9 cellular contexts compared by ENCODE assay signal in the genomic region with DNA sequence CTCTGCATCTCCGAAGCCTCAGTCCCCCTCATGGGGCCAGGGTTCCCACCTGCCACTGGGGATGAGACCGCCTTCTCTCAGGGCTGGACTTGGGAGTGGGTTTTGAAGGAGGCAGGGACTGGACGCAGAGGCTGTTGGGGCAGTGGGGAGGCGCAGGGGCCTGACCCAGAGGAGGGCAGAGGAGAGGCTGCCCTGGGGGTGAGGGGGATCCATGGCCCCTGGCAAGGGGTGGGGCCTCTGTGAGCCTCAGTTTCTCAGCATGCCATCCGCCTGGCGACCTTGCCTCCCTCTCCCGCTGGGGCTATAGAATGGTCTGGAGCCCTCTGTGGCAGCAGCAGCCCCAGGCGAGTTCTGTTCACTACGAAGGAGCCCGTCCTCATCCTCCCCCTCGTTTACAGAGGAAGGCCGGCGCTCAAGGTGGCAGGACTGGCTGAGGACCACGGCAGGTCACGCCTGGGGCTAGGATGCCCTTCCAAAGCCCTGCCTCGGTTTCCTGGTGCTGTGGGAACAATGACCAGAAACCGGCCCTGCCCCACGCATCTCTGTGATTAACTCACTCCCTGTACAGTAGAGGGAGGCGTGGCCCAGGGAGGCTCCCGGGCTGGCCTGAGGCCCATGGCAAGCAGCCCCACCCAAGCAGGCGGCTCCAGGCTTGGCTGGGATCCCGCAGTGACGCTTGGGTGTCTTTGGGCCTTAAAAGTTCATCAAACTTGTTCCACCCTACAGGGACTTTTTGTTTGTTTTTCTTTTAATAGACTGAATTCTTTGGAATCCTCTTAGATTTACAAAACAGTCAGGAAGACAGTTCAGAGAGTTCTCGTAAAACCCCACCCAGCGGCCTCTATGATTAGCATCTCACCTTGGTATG. TPM values are rescaled to one million over a fixed set of nuclear protein-coding genes. Genes with fewer than 3 reads are reported as not detected.
DNase-seq lines count a peak whose midpoint lies in the region; ATAC-seq and TF ChIP-seq lines count a peak whose summit lies in the region.
"Had no signal": no experiment of that assay in that cellular context is flagged by ENCODE, and none has a peak within 500 bp of the region (broad histone marks: within the 10 kb centered on the region; RNA-seq: fewer than 3 reads in every experiment).

No MANE protein-coding gene starts in this region.

- no peaks in the 10 kb centered on the region for H3K9me2 ChIP-seq in GM23338 (ENCODE audit: insufficient read depth)

- H3F3A ChIP-seq in GM23338 (replicated peaks; ENCODE audit: low read depth) = peaks cover 7% of the 10 kb centered on the region; the same call in 1 of the 2 replicates

- H3K9me3 ChIP-seq in sigmoid colon = no peaks in the 10 kb centered on the region

- no peak overlapping the region for H2AFZ ChIP-seq in GM23338

- H3K36me3 ChIP-seq in GM23338 (ENCODE audit: insufficient read depth) (no peaks in the 10 kb centered on the region), sigmoid colon (no peaks in the 10 kb centered on the region)

- H3K27me3 ChIP-seq in GM23338 (ENCODE audit: insufficient read depth) = no peaks in the 10 kb centered on the region
- peaks cover 0 to 5% (median 0%) of the 10 kb centered on the region in 3 donors for H3K27me3 ChIP-seq in sigmoid colon

- H3K4me3 Mint-ChIP-seq in GM23338 = no peak overlapping the region

- no peaks in the 10 kb centered on the region for H3K79me2 ChIP-seq in GM23338 (replicated peaks; ENCODE audit: insufficient read depth)

- no peak for TF ChIP-seq CTCF in GM23338 (conservative IDR thresholded peaks at IDR 0.05; ENCODE audit: low read depth in 2 of 2)
- no peak for TF ChIP-seq CTCF in sigmoid colon (IDR thresholded peaks at IDR 0.05)

- no peaks in the 10 kb centered on the region; the same call in 2 of the 3 replicates for H3K4me1 Mint-ChIP-seq in GM23338

- 23 to 70% methylated on average over 25 of the region's 25 CpGs for WGBS in sigmoid colon, 2 donors

- TF ChIP-seq POLR2A in sigmoid colon (IDR thresholded peaks at IDR 0.05) = no peak

- no peaks in the 10 kb centered on the region for H3K36me3 Mint-ChIP-seq in GM23338 (ENCODE audit: low read depth)
- H3K36me3 Mint-ChIP-seq in activated naive CD4-positive, alpha-beta T cell treated with anti-CD3 and anti-CD28 coated beads, Interleukin-2, amount 50 U/mL, for 72 hours = no peaks in the 10 kb centered on the region
- H3K36me3 Mint-ChIP-seq: naive B cell had no signal

- peak; percentile 38; the same call in 2 of the 3 replicates for ATAC-seq in GM23338
- ATAC-seq in activated naive CD4-positive, alpha-beta T cell treated with anti-CD3 and anti-CD28 coated beads, Interleukin-2, amount 50 U/mL, for 72 hours = no peak

- H3K4me3 ChIP-seq in GM23338 (no peak overlapping the region), sigmoid colon (no peak overlapping the region)

- H3K4me2 ChIP-seq in GM23338 = no peak overlapping the region

- H3K27ac ChIP-seq in GM23338 (ENCODE audit: low read depth) (no peak overlapping the region), sigmoid colon (peak overlapping the region in 1 of 4 donors; percentile 18), caudate nucleus (ENCODE audit: low read depth, low read length) (no peak overlapping the region)

- H3K4me1 ChIP-seq in GM23338 (ENCODE audit: insufficient read depth) = no peaks in the 10 kb centered on the region
- H3K4me1 ChIP-seq in sigmoid colon = peaks cover 0 to 6% (median 0%) of the 10 kb centered on the region in 4 donors

- intact Hi-C loops in sigmoid colon (cut with DNase I) = no loop called here

- no peak overlapping the region for H3K27ac Mint-ChIP-seq in GM23338
- no peak overlapping the region for H3K27ac Mint-ChIP-seq in activated naive CD4-positive, alpha-beta T cell treated with anti-CD3 and anti-CD28 coated beads, Interleukin-2, amount 50 U/mL, for 72 hours

- H3K9me3 Mint-ChIP-seq in GM23338 = no peaks in the 10 kb centered on the region
- H3K9me3 Mint-ChIP-seq in activated naive CD4-positive, alpha-beta T cell treated with anti-CD3 and anti-CD28 coated beads, Interleukin-2, amount 50 U/mL, for 72 hours = no peaks in the 10 kb centered on the region
- H3K9me3 Mint-ChIP-seq: naive B cell had no signal

- TF ChIP-seq EP300 in sigmoid colon (IDR thresholded peaks at IDR 0.05) = no peak

- no peak for DNase-seq in GM23338 (ENCODE audit: low spot score)
- peak; percentile 64 for DNase-seq in RPMI8226
- DNase-seq in glomerular visceral epithelial cell (ENCODE audit: extremely low spot score) = peak; percentile 27
- DNase-seq in sigmoid colon = peak; percentile 78
- DNase-seq in NCI-H2227 treated with DMSO at 0.1 percent for 48 hours (lab: John Stamatoyannopoulos, UW) = no peak
- DNase-seq in activated naive CD4-positive, alpha-beta T cell treated with anti-CD3 and anti-CD28 coated beads, Interleukin-2, amount 50 U/mL, for 72 hours (ENCODE audit: low spot score in 2 of 2) = no peak
- DNase-seq in DMS53 treated with DMSO at 0.1 percent for 48 hours (lab: John Stamatoyannopoulos, UW; ENCODE audit: unreplicated experiment) = no peak
- no peak for DNase-seq in caudate nucleus (lab: John Stamatoyannopoulos, UW)
- DNase-seq: naive B cell had no signal

- H3K27me3 Mint-ChIP-seq in GM23338 (ENCODE audit: insufficient read depth, low read depth, poor library complexity) = peaks cover 5% of the 10 kb centered on the region

- no peaks in the 10 kb centered on the region for H4K20me1 ChIP-seq in GM23338 (replicated peaks; ENCODE audit: insufficient read depth)

TF ChIP-seq in GM23338, 12 proteins besides CTCF, POLR2A, EP300 and RAD21 (continues in another document):
- no peak for TF ChIP-seq EZH2 (IDR thresholded peaks at IDR 0.05; ENCODE audit: low read depth, unreplicated experiment)
- no peak for TF ChIP-seq STAT1 (IDR thresholded peaks at IDR 0.05; ENCODE audit: unreplicated experiment)
- TF ChIP-seq ZNF114 (CRISPR knock-in tag; IDR thresholded peaks at IDR 0.05) = no peak
- TF ChIP-seq ZNF331 (CRISPR knock-in tag; IDR thresholded peaks at IDR 0.05; ENCODE audit: low read depth) = no peak
- TF ChIP-seq, protein P1, sequence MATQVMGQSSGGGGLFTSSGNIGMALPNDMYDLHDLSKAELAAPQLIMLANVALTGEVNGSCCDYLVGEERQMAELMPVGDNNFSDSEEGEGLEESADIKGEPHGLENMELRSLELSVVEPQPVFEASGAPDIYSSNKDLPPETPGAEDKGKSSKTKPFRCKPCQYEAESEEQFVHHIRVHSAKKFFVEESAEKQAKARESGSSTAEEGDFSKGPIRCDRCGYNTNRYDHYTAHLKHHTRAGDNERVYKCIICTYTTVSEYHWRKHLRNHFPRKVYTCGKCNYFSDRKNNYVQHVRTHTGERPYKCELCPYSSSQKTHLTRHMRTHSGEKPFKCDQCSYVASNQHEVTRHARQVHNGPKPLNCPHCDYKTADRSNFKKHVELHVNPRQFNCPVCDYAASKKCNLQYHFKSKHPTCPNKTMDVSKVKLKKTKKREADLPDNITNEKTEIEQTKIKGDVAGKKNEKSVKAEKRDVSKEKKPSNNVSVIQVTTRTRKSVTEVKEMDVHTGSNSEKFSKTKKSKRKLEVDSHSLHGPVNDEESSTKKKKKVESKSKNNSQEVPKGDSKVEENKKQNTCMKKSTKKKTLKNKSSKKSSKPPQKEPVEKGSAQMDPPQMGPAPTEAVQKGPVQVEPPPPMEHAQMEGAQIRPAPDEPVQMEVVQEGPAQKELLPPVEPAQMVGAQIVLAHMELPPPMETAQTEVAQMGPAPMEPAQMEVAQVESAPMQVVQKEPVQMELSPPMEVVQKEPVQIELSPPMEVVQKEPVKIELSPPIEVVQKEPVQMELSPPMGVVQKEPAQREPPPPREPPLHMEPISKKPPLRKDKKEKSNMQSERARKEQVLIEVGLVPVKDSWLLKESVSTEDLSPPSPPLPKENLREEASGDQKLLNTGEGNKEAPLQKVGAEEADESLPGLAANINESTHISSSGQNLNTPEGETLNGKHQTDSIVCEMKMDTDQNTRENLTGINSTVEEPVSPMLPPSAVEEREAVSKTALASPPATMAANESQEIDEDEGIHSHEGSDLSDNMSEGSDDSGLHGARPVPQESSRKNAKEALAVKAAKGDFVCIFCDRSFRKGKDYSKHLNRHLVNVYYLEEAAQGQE (IDR thresholded peaks at IDR 0.05; ENCODE audit: unreplicated experiment) = no peak
- no peak for TF ChIP-seq CREB1 (CRISPR knock-in tag; IDR thresholded peaks at IDR 0.05; ENCODE audit: low read depth)
- TF ChIP-seq EZH2phosphoT487 (IDR thresholded peaks at IDR 0.05; ENCODE audit: unreplicated experiment) = no peak
- TF ChIP-seq NANOG (IDR thresholded peaks at IDR 0.05; ENCODE audit: borderline replicate concordance) = no peak
- TF ChIP-seq, protein P2, sequence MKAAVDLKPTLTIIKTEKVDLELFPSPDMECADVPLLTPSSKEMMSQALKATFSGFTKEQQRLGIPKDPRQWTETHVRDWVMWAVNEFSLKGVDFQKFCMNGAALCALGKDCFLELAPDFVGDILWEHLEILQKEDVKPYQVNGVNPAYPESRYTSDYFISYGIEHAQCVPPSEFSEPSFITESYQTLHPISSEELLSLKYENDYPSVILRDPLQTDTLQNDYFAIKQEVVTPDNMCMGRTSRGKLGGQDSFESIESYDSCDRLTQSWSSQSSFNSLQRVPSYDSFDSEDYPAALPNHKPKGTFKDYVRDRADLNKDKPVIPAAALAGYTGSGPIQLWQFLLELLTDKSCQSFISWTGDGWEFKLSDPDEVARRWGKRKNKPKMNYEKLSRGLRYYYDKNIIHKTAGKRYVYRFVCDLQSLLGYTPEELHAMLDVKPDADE (IDR thresholded peaks at IDR 0.05) = no peak

RNA-seq across cellular contexts. Expression of a gene that starts 16.0 kb away (rescaled TPM):
- total RNA-seq in GM23338 (2014; rRNA removed; shearing (Covaris generic)) = 0.07 TPM in 1 of 2 replicates, not detected in the other
- not detected in 2 replicates for polyA plus RNA-seq in GM23338 (2016; fragmentation: Nextera tagmentation; extraction: Ambion mirVana)
- 10 to 100 TPM in 1 of 4 donors, 1 to 10 TPM in 3; 6.4 to 24.4 (median 8.3) TPM for total RNA-seq in sigmoid colon
- polyA plus RNA-seq in sigmoid colon = 10 to 100 TPM in 1 of 3 donors, 1 to 10 TPM in 2; 3.0 to 14.2 (median 3.7) TPM
- 10 to 100 TPM; 12.2 to 22.2 TPM for total RNA-seq in activated naive CD4-positive, alpha-beta T cell treated with anti-CD3 and anti-CD28 coated beads, Interleukin-2, amount 50 U/mL, for 72 hours

RNA-seq across cellular contexts. Expression of a gene that starts 24.5 kb away (rescaled TPM):
- 1.0 and 4.3 TPM in 2 replicates for total RNA-seq in GM23338 (2014; rRNA removed; shearing (Covaris generic))
- polyA plus RNA-seq in GM23338 (2016; fragmentation: Nextera tagmentation; extraction: Ambion mirVana) (0.78 and 1.5 TPM in 2 replicates), sigmoid colon (10 to 100 TPM in 2 of 3 donors, 1 to 10 TPM in 1; 7.4 to 15.0 (median 11.3) TPM)
- total RNA-seq in sigmoid colon = 1 to 10 TPM; 3.1 to 8.9 (median 5.6) TPM
- total RNA-seq in activated naive CD4-positive, alpha-beta T cell treated with anti-CD3 and anti-CD28 coated beads, Interleukin-2, amount 50 U/mL, for 72 hours = under 1 TPM; 0.27 to 0.41 TPM

Comparison
In these comparisons a context has a peak if more than half of its experiments do, and no peak if none do; other contexts are left out.
1. DNase-seq: peak in RPMI8226 (single experiment), glomerular visceral epithelial cell (single experiment) and sigmoid colon (single experiment); none in GM23338 (single experiment), NCI-H2227 treated with DMSO at 0.1 percent for 48 hours (single experiment), activated naive CD4-positive, alpha-beta T cell treated with anti-CD3 and anti-CD28 coated beads, Interleukin-2, amount 50 U/mL, for 72 hours (0 of 2), DMS53 treated with DMSO at 0.1 percent for 48 hours (single experiment) and caudate nucleus (0 of 61).